18 cellular contexts compared by ENCODE assay signal in genomic region chr13:28355046-28355821, GRCh38.
DNase-seq lines count a peak whose midpoint lies in the region; ATAC-seq and TF ChIP-seq lines count a peak whose summit lies in the region.
"Had no signal": no experiment of that assay in that cellular context is flagged by ENCODE, and none has a peak within 500 bp of the region (broad histone marks: within the 10 kb centered on the region; RNA-seq: fewer than 3 reads in every experiment).

No MANE protein-coding gene starts in this region.

- peak overlapping the region; percentile 3; the same call in 1 of the 2 replicates for H3K9ac ChIP-seq in BLaER1

- DNase-seq in ELF-1 (ENCODE audit: low read depth, low spot score) (peak; percentile 42), SJCRH30 (no peak), SKM-1 (lab: John Stamatoyannopoulos, UW; ENCODE audit: unreplicated experiment) (no peak)
- no peak for DNase-seq in activated naive CD8-positive, alpha-beta T cell treated with anti-CD3 and anti-CD28 coated beads for 36 hours
- no peak for DNase-seq in CD4-positive, alpha-beta T cell
- DNase-seq: activated CD4-positive, alpha-beta T cell treated with anti-CD3 and anti-CD28 coated beads, Interleukin-2, amount 50 U/mL, for 4 hours; activated gamma-delta T cell treated with Interleukin-2 at 50 U/mL for 16 hours; effector CD4-positive, alpha-beta T cell; foreskin keratinocyte; Karpas-422; left ventricle myocardium superior; NCI-H1436; NCI-H226 had no signal

- POLR2A ChIA-PET in CD4-positive, alpha-beta T cell (lab: Charles Lee), result no interaction called here

- no peaks in the 10 kb centered on the region for H3K27me3 ChIP-seq in BLaER1
- peaks cover 3% of the 10 kb centered on the region; the same call in 1 of the 2 replicates for H3K27me3 ChIP-seq in SJCRH30
- no peaks in the 10 kb centered on the region for H3K27me3 ChIP-seq in CD4-positive, alpha-beta T cell (ENCODE audit: control insufficient read depth, insufficient read depth, low read length)
- H3K27me3 ChIP-seq: foreskin keratinocyte had no signal

- H3K9me3 ChIP-seq in BLaER1, result peaks cover 9% of the 10 kb centered on the region
- H3K9me3 ChIP-seq in mesodermal cell (ENCODE audit: control insufficient read depth, low read length), result no peaks in the 10 kb centered on the region
- H3K9me3 ChIP-seq in SJCRH30 (replicated peaks), result no peaks in the 10 kb centered on the region
- H3K9me3 ChIP-seq in CD4-positive, alpha-beta T cell (ENCODE audit: control insufficient read depth, low read length), result no peaks in the 10 kb centered on the region

- H3K4me1 Mint-ChIP-seq in activated naive CD8-positive, alpha-beta T cell treated with anti-CD3 and anti-CD28 coated beads for 36 hours, result peaks cover 29% of the 10 kb centered on the region
- H3K4me1 Mint-ChIP-seq in CD4-positive, alpha-beta T cell (ENCODE audit: low read depth), result peaks cover 23% of the 10 kb centered on the region

- no peak for TF ChIP-seq CTCF in CD4-positive, alpha-beta T cell (IDR thresholded peaks at IDR 0.05)

- intact Hi-C loops in CD4-positive, alpha-beta T cell (cut with DNase I, micrococcal nuclease), result no loop called here

- H3K36me3 ChIP-seq in BLaER1 (peaks cover 16% of the 10 kb centered on the region; the same call in 1 of the 2 replicates), mesodermal cell (ENCODE audit: control insufficient read depth, insufficient read depth, low read length) (peaks cover 3% of the 10 kb centered on the region), SJCRH30 (no peaks in the 10 kb centered on the region)

- H3K27ac Mint-ChIP-seq in activated naive CD8-positive, alpha-beta T cell treated with anti-CD3 and anti-CD28 coated beads for 36 hours, result peak overlapping the region; percentile 63
- no peak overlapping the region for H3K27ac Mint-ChIP-seq in CD4-positive, alpha-beta T cell

- ATAC-seq in CD4-positive, alpha-beta T cell (ENCODE audit: poor library complexity), result no peak
- ATAC-seq in GM21737 (IDR thresholded peaks at IDR 0.05; ENCODE audit: unreplicated experiment), result no peak
- ATAC-seq: foreskin keratinocyte, Right ventricle myocardium inferior had no signal

- H3K4me1 ChIP-seq in BLaER1 (peaks cover 59% of the 10 kb centered on the region), mesodermal cell (ENCODE audit: control insufficient read depth, insufficient read depth, low read length, poor library complexity, severe bottlenecking) (peaks cover 55% of the 10 kb centered on the region), SJCRH30 (0 out of 2 replicates have a peak, but pooled peaks cover 3% of the 10 kb centered on the region)
- H3K4me1 ChIP-seq: foreskin keratinocyte had no signal

- H3K27ac ChIP-seq in BLaER1, result peak overlapping the region; percentile 72
- H3K27ac ChIP-seq in mesodermal cell (ENCODE audit: low read depth, low read length, severe bottlenecking), result peak overlapping the region; percentile 96
- no peak overlapping the region for H3K27ac ChIP-seq in SJCRH30
- no peak overlapping the region for H3K27ac ChIP-seq in CD4-positive, alpha-beta T cell (ENCODE audit: low read depth, low read length)
- H3K27ac ChIP-seq: foreskin keratinocyte, HL-60 had no signal

- H3K27me3 Mint-ChIP-seq in activated naive CD8-positive, alpha-beta T cell treated with anti-CD3 and anti-CD28 coated beads for 36 hours, result no peaks in the 10 kb centered on the region
- H3K27me3 Mint-ChIP-seq in CD4-positive, alpha-beta T cell, result no peaks in the 10 kb centered on the region

- no peak overlapping the region; the same call in 1 of the 2 replicates for H3K4me3 ChIP-seq in BLaER1
- H3K4me3 ChIP-seq in mesodermal cell (ENCODE audit: extremely low read depth, insufficient read depth, low read length, poor library complexity, severe bottlenecking), result no peak overlapping the region
- no peak overlapping the region for H3K4me3 ChIP-seq in SJCRH30

- H3K36me3 Mint-ChIP-seq in activated naive CD8-positive, alpha-beta T cell treated with anti-CD3 and anti-CD28 coated beads for 36 hours, result peaks cover 8% of the 10 kb centered on the region
- H3K36me3 Mint-ChIP-seq in CD4-positive, alpha-beta T cell (ENCODE audit: low read depth), result no peaks in the 10 kb centered on the region

- no peak overlapping the region for H3K4me3 Mint-ChIP-seq in activated naive CD8-positive, alpha-beta T cell treated with anti-CD3 and anti-CD28 coated beads for 36 hours
- no peak overlapping the region for H3K4me3 Mint-ChIP-seq in CD4-positive, alpha-beta T cell

- H3K9me3 Mint-ChIP-seq in activated naive CD8-positive, alpha-beta T cell treated with anti-CD3 and anti-CD28 coated beads for 36 hours, result peaks cover 3% of the 10 kb centered on the region
- no peaks in the 10 kb centered on the region for H3K9me3 Mint-ChIP-seq in CD4-positive, alpha-beta T cell

- H4K20me1 ChIP-seq in BLaER1, result no peaks in the 10 kb centered on the region

- peak overlapping the region; percentile 63 for H3K4me2 ChIP-seq in BLaER1

- CTCF ChIA-PET in CD4-positive, alpha-beta T cell (lab: Charles Lee), result no interaction called here

- 87 to 95% methylated on average over 9 to 11 of the region's 14 CpGs for WGBS in mesodermal cell (ENCODE audit: insufficient coverage in 2 of 2), 2 experiments

Comparison
In these comparisons a context has a peak if more than half of its experiments do, and no peak if none do; other contexts are left out.
1. H3K27ac ChIP-seq: peak in BLaER1 (single experiment) and mesodermal cell (single experiment); none in SJCRH30 (single experiment) and CD4-positive, alpha-beta T cell (single experiment).